In genomic region chr11:764322-765024, GRCh38 we compare ENCODE assay signal across 1 cellular context.
TF ChIP-seq lines count a peak whose summit lies in the region.

No MANE protein-coding gene starts in this region.

TF ChIP-seq in GM12878, 131 proteins besides CTCF, POLR2A, EP300 and RAD21:
- TF ChIP-seq ZNF592 (IDR thresholded peaks at IDR 0.05), result no peak
- TF ChIP-seq SP1 (IDR thresholded peaks at IDR 0.05; ENCODE audit: low read depth, low read length), result no peak
- TF ChIP-seq ZBTB4 (CRISPR knock-in tag; IDR thresholded peaks at IDR 0.05), result no peak
- no peak for TF ChIP-seq SRF (IDR thresholded peaks at IDR 0.05; ENCODE audit: low read depth in 2 of 2, low read length in 2 of 2)
TF ChIP-seq in GM12878: peak in this region for 0.
